8 cellular contexts compared by ENCODE assay signal in genomic region chr16:68448360-68448970, GRCh38. TPM values are rescaled to one million over a fixed set of nuclear protein-coding genes. Genes with fewer than 3 reads are reported as not detected.
DNase-seq lines count a peak whose midpoint lies in the region; ATAC-seq and TF ChIP-seq lines count a peak whose summit lies in the region.

TSS of gene SMPD3 (minus strand) at chr16:68448508. CDS start at chr16:68372181, 76,327 bp downstream.

- no peak within 1 kb of the TSS for H3K27ac ChIP-seq in colonic mucosa

- peaks cover 8% of the 10 kb centered on the region for H3K4me1 ChIP-seq in colonic mucosa

- peak within 1 kb of the TSS in 1 of 2 donors; percentile 48 for H3K9ac ChIP-seq in colonic mucosa (ENCODE audit: low read depth in 2 of 2, low read length in 2 of 2)

- intact Hi-C loops in colonic mucosa (cut with DNase I) = no loop called here

- peak; percentile 97 for DNase-seq in AG09309 (ENCODE audit: low read depth)
- DNase-seq in GM19238 (ENCODE audit: insufficient read length, low spot score) = peak; percentile 98
- DNase-seq in NCI-H510A (lab: John Stamatoyannopoulos, UW) = peak; percentile 97
- peak; percentile 98 for DNase-seq in activated CD4-positive, alpha-beta T cell treated with anti-CD3 and anti-CD28 coated beads for 4 hours
- peak; percentile 97 for DNase-seq in colonic mucosa
- DNase-seq in kidney epithelial cell (ENCODE audit: low read depth) = peak; percentile 98
- peak; percentile 93 to 98 (median 96) for DNase-seq in stimulated activated CD4-positive, alpha-beta T cell treated with anti-CD3 and anti-CD28 coated beads, Interleukin-12 subunit alpha, Interleukin-12 subunit beta, amount 100 ng/mL, for 48 hours (ENCODE audit: low read depth in 2 of 3, low spot score in 1 of 3)

- H3K4me3 ChIP-seq in AG09309 (ENCODE audit: control insufficient read depth, low read depth, low read length) (peak within 1 kb of the TSS; percentile 58), colonic mucosa (peak within 1 kb of the TSS; percentile 43), kidney epithelial cell (ENCODE audit: low read depth, low read length) (peak within 1 kb of the TSS; percentile 52)

- TF ChIP-seq CTCF in AG09309 (IDR thresholded peaks at IDR 0.05; ENCODE audit: control insufficient read depth, insufficient read depth, low read depth, low read length, missing control alignments) = no peak
- TF ChIP-seq CTCF in colonic mucosa (IDR thresholded peaks at IDR 0.05) = no peak
- TF ChIP-seq CTCF in kidney epithelial cell (IDR thresholded peaks at IDR 0.05; ENCODE audit: insufficient read depth, low read length, poor library complexity, severe bottlenecking) = no peak

- H3K36me3 ChIP-seq in colonic mucosa (no peaks in the 10 kb centered on the region), kidney epithelial cell (ENCODE audit: control insufficient read depth, insufficient read depth, low read length) (no peaks in the 10 kb centered on the region)

- peak; percentile 82 for ATAC-seq in HG03378 (IDR thresholded peaks at IDR 0.05; ENCODE audit: unreplicated experiment)

- H3K27me3 ChIP-seq in colonic mucosa (peaks cover 10% of the 10 kb centered on the region), kidney epithelial cell (ENCODE audit: control insufficient read depth, insufficient read depth, low read length) (peaks cover 27% of the 10 kb centered on the region)

- no peaks in the 10 kb centered on the region for H3K9me3 ChIP-seq in colonic mucosa

RNA-seq across cellular contexts. Expression of gene SMPD3, which starts in this region (rescaled TPM):
- total RNA-seq in colonic mucosa (10 to 100 TPM; 71.1 to 76.5 TPM), kidney epithelial cell (under 0.01 and 0.38 TPM in 2 replicates)

Comparison
In these comparisons a context has a peak if more than half of its experiments do, and no peak if none do; other contexts are left out.
1. RNA of gene SMPD3 (total RNA-seq): 71.1 to 76.5 TPM in colonic mucosa; under 0.01 to 0.38 TPM in kidney epithelial cell; every median in the first group is over 10 times any median in the second.
2. Peak in DNase-seq and H3K4me3 ChIP-seq in kidney epithelial cell; RNA of the gene not detected or under 1 TPM.
3. Peak in every context shown above with its lines, with median percentiles within 50 percentile points of each other: DNase-seq and H3K4me3 ChIP-seq.